Comparison of ENCODE assay signal across 17 cellular contexts in genomic region chr14:63624701-63625100, GRCh38. TPM values are rescaled to one million over a fixed set of nuclear protein-coding genes. Genes with fewer than 3 reads are reported as not detected.
DNase-seq lines count a peak whose midpoint lies in the region; ATAC-seq and TF ChIP-seq lines count a peak whose summit lies in the region.
"Had no signal": no experiment of that assay in that cellular context is flagged by ENCODE, and none has a peak within 500 bp of the region (broad histone marks: within the 10 kb centered on the region; RNA-seq: fewer than 3 reads in every experiment).

No MANE protein-coding gene starts in this region.

- TF ChIP-seq CTCF in LNCaP clone FGC (IDR thresholded peaks at IDR 0.05; ENCODE audit: control insufficient read depth, extremely low read depth, insufficient read depth) (no peak), left lung (IDR thresholded peaks at IDR 0.05) (no peak), upper lobe of right lung (IDR thresholded peaks at IDR 0.05) (no peak)

- H3K9me3 ChIP-seq in left lung (no peaks in the 10 kb centered on the region), upper lobe of right lung (no peaks in the 10 kb centered on the region)
- H3K9me3 ChIP-seq: BLaER1, Caco-2, HAP-1 had no signal

- H3K4me1 ChIP-seq in left lung = no peaks in the 10 kb centered on the region
- H3K4me1 ChIP-seq in upper lobe of right lung = no peaks in the 10 kb centered on the region
- H3K4me1 ChIP-seq: BLaER1, HAP-1 had no signal

- H3K27me3 ChIP-seq in left lung (no peaks in the 10 kb centered on the region), upper lobe of right lung (no peaks in the 10 kb centered on the region)
- H3K27me3 ChIP-seq: BLaER1 had no signal

- TF ChIP-seq POLR2A in erythroblast (IDR thresholded peaks at IDR 0.05; ENCODE audit: low read length) = no peak

- H3K27ac ChIP-seq in left lung (no peak overlapping the region), upper lobe of right lung (no peak overlapping the region)
- H3K27ac ChIP-seq: 22Rv1, BLaER1 had no signal

- ATAC-seq in left lung (peak; percentile 89), upper lobe of right lung (peak; percentile 53), HG02798 (IDR thresholded peaks at IDR 0.05; ENCODE audit: poor library complexity, unreplicated experiment) (no peak)
- ATAC-seq: CD8-positive, alpha-beta T cell had no signal

- peaks cover 0 to 14% of the 10 kb centered on the region in 2 donors for H3K36me3 ChIP-seq in left lung
- peaks cover 23% of the 10 kb centered on the region for H3K36me3 ChIP-seq in upper lobe of right lung

- intact Hi-C loops in left lung (cut with DNase I) = no loop called here
- intact Hi-C loops in upper lobe of right lung (cut with DNase I) = no loop called here

- DNase-seq in DMS53 (lab: John Stamatoyannopoulos, UW) (peak; percentile 38), LNCaP clone FGC (ENCODE audit: low read depth) (peak; percentile 79), left lung (no peak), upper lobe of right lung (no peak), pons (ENCODE audit: low spot score) (no peak), erythroblast (lab: John Stamatoyannopoulos, UW) (no peak)
- DNase-seq: Caco-2; CD4-positive, CD25-positive, alpha-beta regulatory T cell; CD8-positive, alpha-beta T cell; DMS153; DMS79 treated with DMSO at 0.1 percent for 48 hours; GOT3; HFFc6 had no signal

- H3K4me3 ChIP-seq in LNCaP clone FGC (ENCODE audit: low read depth, low read length) (no peak overlapping the region), left lung (no peak overlapping the region), upper lobe of right lung (no peak overlapping the region)
- H3K4me3 ChIP-seq: BLaER1, HAP-1 had no signal

RNA-seq across cellular contexts. Expression of gene WDR89, which starts 17.0 kb away (rescaled TPM):
- total RNA-seq in left lung (10 to 100 TPM; 10.9 to 13.4 TPM), upper lobe of right lung (12.4 TPM)

Comparison
In these comparisons a context has a peak if more than half of its experiments do, and no peak if none do; other contexts are left out.
1. DNase-seq: peak in DMS53 (single experiment) and LNCaP clone FGC (single experiment); none in left lung (0 of 2), upper lobe of right lung (single experiment), pons (single experiment) and erythroblast (0 of 2).